ENCODE assay signal across 1 cellular context in genomic region chr1:152906023-152906565, GRCh38.
A peak's percentile ranks its signal among the peaks of the same experiment; 100 is the strongest.
TF ChIP-seq lines count a peak whose summit lies in the region.

No MANE protein-coding gene starts in this region.

TF ChIP-seq in SK-N-SH, 30 proteins besides CTCF, POLR2A, EP300 and RAD21 (continued from another document):
- TF ChIP-seq, protein P1, sequence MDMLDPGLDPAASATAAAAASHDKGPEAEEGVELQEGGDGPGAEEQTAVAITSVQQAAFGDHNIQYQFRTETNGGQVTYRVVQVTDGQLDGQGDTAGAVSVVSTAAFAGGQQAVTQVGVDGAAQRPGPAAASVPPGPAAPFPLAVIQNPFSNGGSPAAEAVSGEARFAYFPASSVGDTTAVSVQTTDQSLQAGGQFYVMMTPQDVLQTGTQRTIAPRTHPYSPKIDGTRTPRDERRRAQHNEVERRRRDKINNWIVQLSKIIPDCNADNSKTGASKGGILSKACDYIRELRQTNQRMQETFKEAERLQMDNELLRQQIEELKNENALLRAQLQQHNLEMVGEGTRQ (IDR thresholded peaks at IDR 0.05; ENCODE audit: borderline replicate concordance, low read depth, low read length): no peak
- TF ChIP-seq, protein P2, sequence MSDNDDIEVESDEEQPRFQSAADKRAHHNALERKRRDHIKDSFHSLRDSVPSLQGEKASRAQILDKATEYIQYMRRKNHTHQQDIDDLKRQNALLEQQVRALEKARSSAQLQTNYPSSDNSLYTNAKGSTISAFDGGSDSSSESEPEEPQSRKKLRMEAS (IDR thresholded peaks at IDR 0.05; ENCODE audit: low read depth): peak; percentile 54
- no peak for TF ChIP-seq EZH2phosphoT487 (IDR thresholded peaks at IDR 0.05; ENCODE audit: borderline replicate concordance, low read depth)
- 0 out of 2 replicates have a peak, but pooled peaks have one; percentile 16 for TF ChIP-seq FOXM1 (IDR thresholded peaks at IDR 0.05; ENCODE audit: low read depth)
- TF ChIP-seq POLR2AphosphoS5 (IDR thresholded peaks at IDR 0.05; ENCODE audit: low read depth, low read length): no peak
- no peak for TF ChIP-seq FOXJ3 (CRISPR knock-in tag; IDR thresholded peaks at IDR 0.05)
- TF ChIP-seq, protein P3, sequence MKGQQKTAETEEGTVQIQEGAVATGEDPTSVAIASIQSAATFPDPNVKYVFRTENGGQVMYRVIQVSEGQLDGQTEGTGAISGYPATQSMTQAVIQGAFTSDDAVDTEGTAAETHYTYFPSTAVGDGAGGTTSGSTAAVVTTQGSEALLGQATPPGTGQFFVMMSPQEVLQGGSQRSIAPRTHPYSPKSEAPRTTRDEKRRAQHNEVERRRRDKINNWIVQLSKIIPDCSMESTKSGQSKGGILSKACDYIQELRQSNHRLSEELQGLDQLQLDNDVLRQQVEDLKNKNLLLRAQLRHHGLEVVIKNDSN (IDR thresholded peaks at IDR 0.05; ENCODE audit: borderline replicate concordance, low read depth): peak; percentile 18; the same call in 1 of the 2 replicates
- TF ChIP-seq TEAD4 (IDR thresholded peaks at IDR 0.05; ENCODE audit: borderline replicate concordance, insufficient read depth): peak; percentile 58; the same call in 1 of the 2 replicates
- peak; percentile 71 for TF ChIP-seq ELF1 (IDR thresholded peaks at IDR 0.05)
- peak; percentile 5; the same call in 1 of the 2 replicates for TF ChIP-seq REST (IDR thresholded peaks at IDR 0.05; ENCODE audit: low read depth, low read length)
- TF ChIP-seq FOSL2 (IDR thresholded peaks at IDR 0.05; ENCODE audit: borderline replicate concordance, low read depth): peak; percentile 74
- TF ChIP-seq, protein P4, sequence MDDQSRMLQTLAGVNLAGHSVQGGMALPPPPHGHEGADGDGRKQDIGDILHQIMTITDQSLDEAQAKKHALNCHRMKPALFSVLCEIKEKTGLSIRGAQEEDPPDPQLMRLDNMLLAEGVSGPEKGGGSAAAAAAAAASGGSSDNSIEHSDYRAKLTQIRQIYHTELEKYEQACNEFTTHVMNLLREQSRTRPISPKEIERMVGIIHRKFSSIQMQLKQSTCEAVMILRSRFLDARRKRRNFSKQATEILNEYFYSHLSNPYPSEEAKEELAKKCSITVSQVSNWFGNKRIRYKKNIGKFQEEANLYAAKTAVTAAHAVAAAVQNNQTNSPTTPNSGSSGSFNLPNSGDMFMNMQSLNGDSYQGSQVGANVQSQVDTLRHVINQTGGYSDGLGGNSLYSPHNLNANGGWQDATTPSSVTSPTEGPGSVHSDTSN (IDR thresholded peaks at IDR 0.05): peak; percentile 78
